In the genomic region with DNA sequence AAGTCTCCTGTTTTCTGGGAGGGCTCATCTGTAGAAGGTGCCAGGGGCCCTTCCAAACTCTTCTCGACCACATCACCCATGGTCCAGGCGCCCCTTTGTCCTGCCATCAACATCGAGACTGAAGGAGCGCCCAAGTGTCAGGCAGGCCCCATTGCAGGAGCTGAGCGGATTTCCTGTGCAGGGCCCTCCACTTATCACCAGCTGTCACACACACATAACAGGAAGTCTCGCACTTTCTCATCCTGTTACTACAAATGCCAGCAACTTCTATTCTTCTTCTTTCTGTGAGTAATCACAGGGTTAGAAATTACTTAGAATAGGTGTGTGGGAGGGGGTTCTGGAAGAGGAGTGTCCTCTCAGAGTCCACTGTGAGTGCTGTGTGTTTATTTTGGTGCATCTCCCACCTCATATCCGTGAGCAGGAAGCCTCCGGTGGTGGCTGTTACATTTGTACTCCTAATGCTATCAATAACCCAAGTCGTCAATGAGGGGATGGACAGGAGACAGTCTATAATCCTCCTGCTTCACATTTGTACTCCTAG, we compare ENCODE assay signal across 1 cellular context.
A peak's percentile ranks its signal among the peaks of the same experiment; 100 is the strongest.
TF ChIP-seq lines count a peak whose summit lies in the region.

A gene with protein sequence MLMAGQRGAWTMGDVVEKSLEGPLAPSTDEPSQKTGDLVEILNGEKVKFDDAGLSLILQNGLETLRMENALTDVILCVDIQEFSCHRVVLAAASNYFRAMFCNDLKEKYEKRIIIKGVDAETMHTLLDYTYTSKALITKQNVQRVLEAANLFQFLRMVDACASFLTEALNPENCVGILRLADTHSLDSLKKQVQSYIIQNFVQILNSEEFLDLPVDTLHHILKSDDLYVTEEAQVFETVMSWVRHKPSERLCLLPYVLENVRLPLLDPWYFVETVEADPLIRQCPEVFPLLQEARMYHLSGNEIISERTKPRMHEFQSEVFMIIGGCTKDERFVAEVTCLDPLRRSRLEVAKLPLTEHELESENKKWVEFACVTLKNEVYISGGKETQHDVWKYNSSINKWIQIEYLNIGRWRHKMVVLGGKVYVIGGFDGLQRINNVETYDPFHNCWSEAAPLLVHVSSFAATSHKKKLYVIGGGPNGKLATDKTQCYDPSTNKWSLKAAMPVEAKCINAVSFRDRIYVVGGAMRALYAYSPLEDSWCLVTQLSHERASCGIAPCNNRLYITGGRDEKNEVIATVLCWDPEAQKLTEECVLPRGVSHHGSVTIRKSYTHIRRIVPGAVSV (minus strand): TSS at position 166 of the 541 bp plus-strand sequence. CDS start 53 bp downstream, at position 113.

TF ChIP-seq in K562, 482 proteins besides CTCF, POLR2A, EP300 and RAD21 (continued from another document and continues in another):
- TF ChIP-seq SPI1 (IDR thresholded peaks at IDR 0.05; ENCODE audit: borderline replicate concordance, low read depth, low read length): peak; percentile 68; the same call in 1 of the 2 replicates
- no peak for TF ChIP-seq HMG20B (CRISPR knock-in tag; IDR thresholded peaks at IDR 0.05)
- TF ChIP-seq HNRNPH1 (optimal IDR thresholded peaks at IDR 0.05; ENCODE audit: low read depth, low read length): no peak
- no peak for TF ChIP-seq GTF2A2 (tag; IDR thresholded peaks at IDR 0.05)
- TF ChIP-seq CTBP1 (IDR thresholded peaks at IDR 0.05; ENCODE audit: borderline replicate concordance): no peak
- no peak for TF ChIP-seq MXI1 (IDR thresholded peaks at IDR 0.05; ENCODE audit: low read depth, low read length)
- TF ChIP-seq IFI16 (CRISPR knock-in tag; IDR thresholded peaks at IDR 0.05): no peak
- TF ChIP-seq, protein P1, sequence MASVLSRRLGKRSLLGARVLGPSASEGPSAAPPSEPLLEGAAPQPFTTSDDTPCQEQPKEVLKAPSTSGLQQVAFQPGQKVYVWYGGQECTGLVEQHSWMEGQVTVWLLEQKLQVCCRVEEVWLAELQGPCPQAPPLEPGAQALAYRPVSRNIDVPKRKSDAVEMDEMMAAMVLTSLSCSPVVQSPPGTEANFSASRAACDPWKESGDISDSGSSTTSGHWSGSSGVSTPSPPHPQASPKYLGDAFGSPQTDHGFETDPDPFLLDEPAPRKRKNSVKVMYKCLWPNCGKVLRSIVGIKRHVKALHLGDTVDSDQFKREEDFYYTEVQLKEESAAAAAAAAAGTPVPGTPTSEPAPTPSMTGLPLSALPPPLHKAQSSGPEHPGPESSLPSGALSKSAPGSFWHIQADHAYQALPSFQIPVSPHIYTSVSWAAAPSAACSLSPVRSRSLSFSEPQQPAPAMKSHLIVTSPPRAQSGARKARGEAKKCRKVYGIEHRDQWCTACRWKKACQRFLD (CRISPR knock-in tag; IDR thresholded peaks at IDR 0.05): no peak
- TF ChIP-seq HNRNPL (IDR thresholded peaks at IDR 0.05; ENCODE audit: low read depth, low read length): no peak
- no peak for TF ChIP-seq HEY1 (CRISPR knock-in tag; IDR thresholded peaks at IDR 0.05; ENCODE audit: borderline replicate concordance)
- no peak for TF ChIP-seq NEUROD1 (IDR thresholded peaks at IDR 0.05; ENCODE audit: borderline replicate concordance, low read depth, low read length, partially characterized antibody)
- no peak for TF ChIP-seq SRSF3 (IDR thresholded peaks at IDR 0.05; ENCODE audit: insufficient read depth, low read length)
- TF ChIP-seq, protein P2, sequence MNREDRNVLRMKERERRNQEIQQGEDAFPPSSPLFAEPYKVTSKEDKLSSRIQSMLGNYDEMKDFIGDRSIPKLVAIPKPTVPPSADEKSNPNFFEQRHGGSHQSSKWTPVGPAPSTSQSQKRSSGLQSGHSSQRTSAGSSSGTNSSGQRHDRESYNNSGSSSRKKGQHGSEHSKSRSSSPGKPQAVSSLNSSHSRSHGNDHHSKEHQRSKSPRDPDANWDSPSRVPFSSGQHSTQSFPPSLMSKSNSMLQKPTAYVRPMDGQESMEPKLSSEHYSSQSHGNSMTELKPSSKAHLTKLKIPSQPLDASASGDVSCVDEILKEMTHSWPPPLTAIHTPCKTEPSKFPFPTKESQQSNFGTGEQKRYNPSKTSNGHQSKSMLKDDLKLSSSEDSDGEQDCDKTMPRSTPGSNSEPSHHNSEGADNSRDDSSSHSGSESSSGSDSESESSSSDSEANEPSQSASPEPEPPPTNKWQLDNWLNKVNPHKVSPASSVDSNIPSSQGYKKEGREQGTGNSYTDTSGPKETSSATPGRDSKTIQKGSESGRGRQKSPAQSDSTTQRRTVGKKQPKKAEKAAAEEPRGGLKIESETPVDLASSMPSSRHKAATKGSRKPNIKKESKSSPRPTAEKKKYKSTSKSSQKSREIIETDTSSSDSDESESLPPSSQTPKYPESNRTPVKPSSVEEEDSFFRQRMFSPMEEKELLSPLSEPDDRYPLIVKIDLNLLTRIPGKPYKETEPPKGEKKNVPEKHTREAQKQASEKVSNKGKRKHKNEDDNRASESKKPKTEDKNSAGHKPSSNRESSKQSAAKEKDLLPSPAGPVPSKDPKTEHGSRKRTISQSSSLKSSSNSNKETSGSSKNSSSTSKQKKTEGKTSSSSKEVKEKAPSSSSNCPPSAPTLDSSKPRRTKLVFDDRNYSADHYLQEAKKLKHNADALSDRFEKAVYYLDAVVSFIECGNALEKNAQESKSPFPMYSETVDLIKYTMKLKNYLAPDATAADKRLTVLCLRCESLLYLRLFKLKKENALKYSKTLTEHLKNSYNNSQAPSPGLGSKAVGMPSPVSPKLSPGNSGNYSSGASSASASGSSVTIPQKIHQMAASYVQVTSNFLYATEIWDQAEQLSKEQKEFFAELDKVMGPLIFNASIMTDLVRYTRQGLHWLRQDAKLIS (CRISPR knock-in tag; IDR thresholded peaks at IDR 0.05): no peak
- no peak for TF ChIP-seq NUFIP1 (IDR thresholded peaks at IDR 0.05; ENCODE audit: partially characterized antibody)
- no peak for TF ChIP-seq ZNF561 (CRISPR knock-in tag; conservative IDR thresholded peaks at IDR 0.05)
- TF ChIP-seq, protein P3, sequence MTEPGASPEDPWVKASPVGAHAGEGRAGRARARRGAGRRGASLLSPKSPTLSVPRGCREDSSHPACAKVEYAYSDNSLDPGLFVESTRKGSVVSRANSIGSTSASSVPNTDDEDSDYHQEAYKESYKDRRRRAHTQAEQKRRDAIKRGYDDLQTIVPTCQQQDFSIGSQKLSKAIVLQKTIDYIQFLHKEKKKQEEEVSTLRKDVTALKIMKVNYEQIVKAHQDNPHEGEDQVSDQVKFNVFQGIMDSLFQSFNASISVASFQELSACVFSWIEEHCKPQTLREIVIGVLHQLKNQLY (CRISPR knock-in tag; conservative IDR thresholded peaks at IDR 0.05): no peak
- TF ChIP-seq, protein P4, sequence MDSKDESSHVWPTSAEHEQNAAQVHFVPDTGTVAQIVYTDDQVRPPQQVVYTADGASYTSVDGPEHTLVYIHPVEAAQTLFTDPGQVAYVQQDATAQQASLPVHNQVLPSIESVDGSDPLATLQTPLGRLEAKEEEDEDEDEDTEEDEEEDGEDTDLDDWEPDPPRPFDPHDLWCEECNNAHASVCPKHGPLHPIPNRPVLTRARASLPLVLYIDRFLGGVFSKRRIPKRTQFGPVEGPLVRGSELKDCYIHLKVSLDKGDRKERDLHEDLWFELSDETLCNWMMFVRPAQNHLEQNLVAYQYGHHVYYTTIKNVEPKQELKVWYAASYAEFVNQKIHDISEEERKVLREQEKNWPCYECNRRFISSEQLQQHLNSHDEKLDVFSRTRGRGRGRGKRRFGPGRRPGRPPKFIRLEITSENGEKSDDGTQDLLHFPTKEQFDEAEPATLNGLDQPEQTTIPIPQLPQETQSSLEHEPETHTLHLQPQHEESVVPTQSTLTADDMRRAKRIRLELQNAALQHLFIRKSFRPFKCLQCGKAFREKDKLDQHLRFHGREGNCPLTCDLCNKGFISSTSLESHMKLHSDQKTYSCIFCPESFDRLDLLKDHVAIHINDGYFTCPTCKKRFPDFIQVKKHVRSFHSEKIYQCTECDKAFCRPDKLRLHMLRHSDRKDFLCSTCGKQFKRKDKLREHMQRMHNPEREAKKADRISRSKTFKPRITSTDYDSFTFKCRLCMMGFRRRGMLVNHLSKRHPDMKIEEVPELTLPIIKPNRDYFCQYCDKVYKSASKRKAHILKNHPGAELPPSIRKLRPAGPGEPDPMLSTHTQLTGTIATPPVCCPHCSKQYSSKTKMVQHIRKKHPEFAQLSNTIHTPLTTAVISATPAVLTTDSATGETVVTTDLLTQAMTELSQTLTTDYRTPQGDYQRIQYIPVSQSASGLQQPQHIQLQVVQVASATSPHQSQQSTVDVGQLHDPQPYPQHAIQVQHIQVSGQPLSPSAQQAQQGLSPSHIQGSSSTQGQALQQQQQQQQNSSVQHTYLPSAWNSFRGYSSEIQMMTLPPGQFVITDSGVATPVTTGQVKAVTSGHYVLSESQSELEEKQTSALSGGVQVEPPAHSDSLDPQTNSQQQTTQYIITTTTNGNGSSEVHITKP (IDR thresholded peaks at IDR 0.05; ENCODE audit: partially characterized antibody): no peak
- TF ChIP-seq HDAC8 (tag; IDR thresholded peaks at IDR 0.05): no peak
- TF ChIP-seq SMARCA4 (IDR thresholded peaks at IDR 0.05): 0 out of 2 replicates have a peak, but pooled peaks have one; percentile 21
- TF ChIP-seq BRD9 (IDR thresholded peaks at IDR 0.05; ENCODE audit: low read depth, partially characterized antibody): peak; percentile 70
- TF ChIP-seq FOXA3 (CRISPR knock-in tag; conservative IDR thresholded peaks at IDR 0.05 in 1 of 2, IDR thresholded peaks at IDR 0.05 in 1 of 2): no peak
- no peak for TF ChIP-seq PTBP1 (IDR thresholded peaks at IDR 0.05; ENCODE audit: low read depth, low read length)
- TF ChIP-seq, protein P5, sequence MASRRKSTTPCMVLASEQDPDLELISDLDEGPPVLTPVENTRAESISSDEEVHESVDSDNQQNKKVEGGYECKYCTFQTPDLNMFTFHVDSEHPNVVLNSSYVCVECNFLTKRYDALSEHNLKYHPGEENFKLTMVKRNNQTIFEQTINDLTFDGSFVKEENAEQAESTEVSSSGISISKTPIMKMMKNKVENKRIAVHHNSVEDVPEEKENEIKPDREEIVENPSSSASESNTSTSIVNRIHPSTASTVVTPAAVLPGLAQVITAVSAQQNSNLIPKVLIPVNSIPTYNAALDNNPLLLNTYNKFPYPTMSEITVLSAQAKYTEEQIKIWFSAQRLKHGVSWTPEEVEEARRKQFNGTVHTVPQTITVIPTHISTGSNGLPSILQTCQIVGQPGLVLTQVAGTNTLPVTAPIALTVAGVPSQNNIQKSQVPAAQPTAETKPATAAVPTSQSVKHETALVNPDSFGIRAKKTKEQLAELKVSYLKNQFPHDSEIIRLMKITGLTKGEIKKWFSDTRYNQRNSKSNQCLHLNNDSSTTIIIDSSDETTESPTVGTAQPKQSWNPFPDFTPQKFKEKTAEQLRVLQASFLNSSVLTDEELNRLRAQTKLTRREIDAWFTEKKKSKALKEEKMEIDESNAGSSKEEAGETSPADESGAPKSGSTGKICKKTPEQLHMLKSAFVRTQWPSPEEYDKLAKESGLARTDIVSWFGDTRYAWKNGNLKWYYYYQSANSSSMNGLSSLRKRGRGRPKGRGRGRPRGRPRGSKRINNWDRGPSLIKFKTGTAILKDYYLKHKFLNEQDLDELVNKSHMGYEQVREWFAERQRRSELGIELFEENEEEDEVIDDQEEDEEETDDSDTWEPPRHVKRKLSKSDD (conservative IDR thresholded peaks at IDR 0.05; ENCODE audit: low read length): no peak
- TF ChIP-seq, protein P6, sequence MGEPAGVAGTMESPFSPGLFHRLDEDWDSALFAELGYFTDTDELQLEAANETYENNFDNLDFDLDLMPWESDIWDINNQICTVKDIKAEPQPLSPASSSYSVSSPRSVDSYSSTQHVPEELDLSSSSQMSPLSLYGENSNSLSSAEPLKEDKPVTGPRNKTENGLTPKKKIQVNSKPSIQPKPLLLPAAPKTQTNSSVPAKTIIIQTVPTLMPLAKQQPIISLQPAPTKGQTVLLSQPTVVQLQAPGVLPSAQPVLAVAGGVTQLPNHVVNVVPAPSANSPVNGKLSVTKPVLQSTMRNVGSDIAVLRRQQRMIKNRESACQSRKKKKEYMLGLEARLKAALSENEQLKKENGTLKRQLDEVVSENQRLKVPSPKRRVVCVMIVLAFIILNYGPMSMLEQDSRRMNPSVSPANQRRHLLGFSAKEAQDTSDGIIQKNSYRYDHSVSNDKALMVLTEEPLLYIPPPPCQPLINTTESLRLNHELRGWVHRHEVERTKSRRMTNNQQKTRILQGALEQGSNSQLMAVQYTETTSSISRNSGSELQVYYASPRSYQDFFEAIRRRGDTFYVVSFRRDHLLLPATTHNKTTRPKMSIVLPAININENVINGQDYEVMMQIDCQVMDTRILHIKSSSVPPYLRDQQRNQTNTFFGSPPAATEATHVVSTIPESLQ (CRISPR knock-in tag; IDR thresholded peaks at IDR 0.05): no peak
- no peak for TF ChIP-seq FOXM1 (IDR thresholded peaks at IDR 0.05; ENCODE audit: low read depth)
- no peak for TF ChIP-seq FOXM1 (CRISPR knock-in tag; IDR thresholded peaks at IDR 0.05; ENCODE audit: low read depth)
- TF ChIP-seq MYBL2 (IDR thresholded peaks at IDR 0.05; ENCODE audit: low read depth): no peak
- no peak for TF ChIP-seq MYBL2 (CRISPR knock-in tag; IDR thresholded peaks at IDR 0.05; ENCODE audit: borderline replicate concordance)
- no peak for TF ChIP-seq SRSF9 (IDR thresholded peaks at IDR 0.05; ENCODE audit: borderline replicate concordance, low read depth, low read length)
- no peak for TF ChIP-seq RCOR1 (IDR thresholded peaks at IDR 0.05; ENCODE audit: borderline replicate concordance in 1 of 2, low read depth in 2 of 2, low read length in 2 of 2)
- peak; percentile 83 for TF ChIP-seq GABPA (tag; conservative IDR thresholded peaks at IDR 0.05; ENCODE audit: low read depth)
- TF ChIP-seq SP2 (IDR thresholded peaks at IDR 0.05; ENCODE audit: extremely low read depth, low read depth, low read length, poor library complexity, severe bottlenecking): no peak
- no peak for TF ChIP-seq HNRNPUL1 (IDR thresholded peaks at IDR 0.05; ENCODE audit: low read length)
- no peak for TF ChIP-seq GTF2E2 (tag; IDR thresholded peaks at IDR 0.05)
- TF ChIP-seq, protein P7, sequence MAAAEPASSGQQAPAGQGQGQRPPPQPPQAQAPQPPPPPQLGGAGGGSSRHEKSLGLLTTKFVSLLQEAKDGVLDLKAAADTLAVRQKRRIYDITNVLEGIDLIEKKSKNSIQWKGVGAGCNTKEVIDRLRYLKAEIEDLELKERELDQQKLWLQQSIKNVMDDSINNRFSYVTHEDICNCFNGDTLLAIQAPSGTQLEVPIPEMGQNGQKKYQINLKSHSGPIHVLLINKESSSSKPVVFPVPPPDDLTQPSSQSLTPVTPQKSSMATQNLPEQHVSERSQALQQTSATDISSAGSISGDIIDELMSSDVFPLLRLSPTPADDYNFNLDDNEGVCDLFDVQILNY (CRISPR knock-in tag; IDR thresholded peaks at IDR 0.05): no peak
- TF ChIP-seq, protein P8, sequence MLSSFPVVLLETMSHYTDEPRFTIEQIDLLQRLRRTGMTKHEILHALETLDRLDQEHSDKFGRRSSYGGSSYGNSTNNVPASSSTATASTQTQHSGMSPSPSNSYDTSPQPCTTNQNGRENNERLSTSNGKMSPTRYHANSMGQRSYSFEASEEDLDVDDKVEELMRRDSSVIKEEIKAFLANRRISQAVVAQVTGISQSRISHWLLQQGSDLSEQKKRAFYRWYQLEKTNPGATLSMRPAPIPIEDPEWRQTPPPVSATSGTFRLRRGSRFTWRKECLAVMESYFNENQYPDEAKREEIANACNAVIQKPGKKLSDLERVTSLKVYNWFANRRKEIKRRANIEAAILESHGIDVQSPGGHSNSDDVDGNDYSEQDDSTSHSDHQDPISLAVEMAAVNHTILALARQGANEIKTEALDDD (IDR thresholded peaks at IDR 0.05): no peak
- peak; percentile 71 for TF ChIP-seq L3MBTL2 (IDR thresholded peaks at IDR 0.05)
- TF ChIP-seq RUNX1 (IDR thresholded peaks at IDR 0.05; ENCODE audit: low read depth): no peak
- TF ChIP-seq IRF2 (CRISPR knock-in tag; IDR thresholded peaks at IDR 0.05): no peak
- no peak for TF ChIP-seq MED1 (CRISPR knock-in tag; IDR thresholded peaks at IDR 0.05; ENCODE audit: borderline replicate concordance)
